In genomic region chr18:22546905-22547304, GRCh38 we compare ENCODE assay signal across 24 cellular contexts.
"Had no signal": no experiment of that assay in that cellular context is flagged by ENCODE, and none has a peak within 500 bp of the region (broad histone marks: within the 10 kb centered on the region; RNA-seq: fewer than 3 reads in every experiment).

No MANE protein-coding gene starts in this region.

- H3K27ac ChIP-seq: foreskin keratinocyte, tibial nerve had no signal

- FAIRE-seq: colon, urothelium cell line had no signal

- H3K9me3 ChIP-seq: mucosa of descending colon, tibial nerve had no signal

- H3K27me3 Mint-ChIP-seq: activated CD4-positive, alpha-beta memory T cell treated with anti-CD3 and anti-CD28 coated beads, Interleukin-2, amount 10 ng/mL, durations not matched to agents 7 days and 5 days; activated CD4-positive, alpha-beta T cell treated with anti-CD3 and anti-CD28 coated beads, Interleukin-2, amount 10 ng/mL, durations not matched to agents 24 days and 14 days; activated CD8-positive, alpha-beta memory T cell treated with anti-CD3 and anti-CD28 coated beads, Interleukin-2, amount 10 ng/mL, durations not matched to agents 7 days and 5 days; activated naive CD8-positive, alpha-beta T cell treated with anti-CD3 and anti-CD28 coated beads, Interleukin-2, amount 50 U/mL, for 24 hours; memory B cell had no signal

- H3K36me3 ChIP-seq: tibial nerve had no signal

- H3K4me1 Mint-ChIP-seq: activated CD4-positive, alpha-beta memory T cell treated with anti-CD3 and anti-CD28 coated beads, Interleukin-2, amount 10 ng/mL, durations not matched to agents 7 days and 5 days; activated CD4-positive, alpha-beta T cell treated with anti-CD3 and anti-CD28 coated beads, Interleukin-2, amount 10 ng/mL, durations not matched to agents 24 days and 14 days; activated CD8-positive, alpha-beta memory T cell treated with anti-CD3 and anti-CD28 coated beads, Interleukin-2, amount 10 ng/mL, durations not matched to agents 7 days and 5 days; activated naive CD8-positive, alpha-beta T cell treated with anti-CD3 and anti-CD28 coated beads, Interleukin-2, amount 50 U/mL, for 24 hours; memory B cell had no signal

- H3K4me3 ChIP-seq: mucosa of descending colon, tibial nerve had no signal

- DNase-seq: activated CD4-positive, alpha-beta memory T cell treated with anti-CD3 and anti-CD28 coated beads, Interleukin-2, amount 10 ng/mL, durations not matched to agents 7 days and 5 days; activated CD4-positive, alpha-beta T cell treated with anti-CD3 and anti-CD28 coated beads, Interleukin-2, amount 10 ng/mL, durations not matched to agents 24 days and 14 days; activated CD8-positive, alpha-beta memory T cell treated with anti-CD3 and anti-CD28 coated beads, Interleukin-2, amount 10 ng/mL, durations not matched to agents 7 days and 5 days; activated gamma-delta T cell; activated naive CD4-positive, alpha-beta T cell treated with anti-CD3 and anti-CD28 coated beads, Interleukin-2, amount 50 U/mL, for 16 hours; activated naive CD8-positive, alpha-beta T cell treated with anti-CD3 and anti-CD28 coated beads, Interleukin-2, amount 50 U/mL, for 24 hours; aorta; central memory CD4-positive, alpha-beta T cell; effector memory CD4-positive, alpha-beta T cell; foreskin keratinocyte; hippocampal formation; mucosa of descending colon; occipital lobe; posterior cingulate gyrus; stimulated activated CD4-positive, alpha-beta T cell treated with anti-CD3 and anti-CD28 coated beads, Interleukin-4, amount 100 ng/mL, for 4 hours; stimulated activated naive CD8-positive, alpha-beta T cell treated with anti-CD3 and anti-CD28 coated beads, Interleukin-15, Interleukin-2, amounts not matched to agents 100 U/mL and 50 U/mL, for 24 hours; SW 1271; T-helper 2 cell had no signal

- H3K9me3 Mint-ChIP-seq: activated CD4-positive, alpha-beta T cell treated with anti-CD3 and anti-CD28 coated beads, Interleukin-2, amount 10 ng/mL, durations not matched to agents 24 days and 14 days; activated naive CD8-positive, alpha-beta T cell treated with anti-CD3 and anti-CD28 coated beads, Interleukin-2, amount 50 U/mL, for 24 hours had no signal

- H3K36me3 Mint-ChIP-seq: activated CD8-positive, alpha-beta memory T cell treated with anti-CD3 and anti-CD28 coated beads, Interleukin-2, amount 10 ng/mL, durations not matched to agents 7 days and 5 days; brain; memory B cell had no signal

- H3K27me3 ChIP-seq: tibial nerve had no signal

- H3K27ac Mint-ChIP-seq: activated CD4-positive, alpha-beta memory T cell treated with anti-CD3 and anti-CD28 coated beads, Interleukin-2, amount 10 ng/mL, durations not matched to agents 7 days and 5 days; activated CD4-positive, alpha-beta T cell treated with anti-CD3 and anti-CD28 coated beads, Interleukin-2, amount 10 ng/mL, durations not matched to agents 24 days and 14 days; activated CD8-positive, alpha-beta memory T cell treated with anti-CD3 and anti-CD28 coated beads, Interleukin-2, amount 10 ng/mL, durations not matched to agents 7 days and 5 days; activated naive CD8-positive, alpha-beta T cell treated with anti-CD3 and anti-CD28 coated beads, Interleukin-2, amount 50 U/mL, for 24 hours; activated T-helper 1 cell treated with anti-CD3 and anti-CD28 coated beads, Interleukin-12 subunit alpha, Interleukin-12 subunit beta, Interleukin-2, Interleukin-4 antibody, amounts not matched to agents 30 ng/mL and 10 ng/mL and 1 ng/mL, durations not matched to agents 14 hours and 24 hours and 36 hours; memory B cell had no signal

- H3K4me3 Mint-ChIP-seq: activated CD4-positive, alpha-beta memory T cell treated with anti-CD3 and anti-CD28 coated beads, Interleukin-2, amount 10 ng/mL, durations not matched to agents 7 days and 5 days; activated CD4-positive, alpha-beta T cell treated with anti-CD3 and anti-CD28 coated beads, Interleukin-2, amount 10 ng/mL, durations not matched to agents 24 days and 14 days; activated CD8-positive, alpha-beta memory T cell treated with anti-CD3 and anti-CD28 coated beads, Interleukin-2, amount 10 ng/mL, durations not matched to agents 7 days and 5 days; activated naive CD8-positive, alpha-beta T cell treated with anti-CD3 and anti-CD28 coated beads, Interleukin-2, amount 50 U/mL, for 24 hours; activated T-helper 1 cell treated with anti-CD3 and anti-CD28 coated beads, Interleukin-12 subunit alpha, Interleukin-12 subunit beta, Interleukin-2, Interleukin-4 antibody, amounts not matched to agents 30 ng/mL and 10 ng/mL and 1 ng/mL, durations not matched to agents 14 hours and 24 hours and 36 hours; memory B cell had no signal
